ENCODE assay signal across 14 cellular contexts in the genomic region with DNA sequence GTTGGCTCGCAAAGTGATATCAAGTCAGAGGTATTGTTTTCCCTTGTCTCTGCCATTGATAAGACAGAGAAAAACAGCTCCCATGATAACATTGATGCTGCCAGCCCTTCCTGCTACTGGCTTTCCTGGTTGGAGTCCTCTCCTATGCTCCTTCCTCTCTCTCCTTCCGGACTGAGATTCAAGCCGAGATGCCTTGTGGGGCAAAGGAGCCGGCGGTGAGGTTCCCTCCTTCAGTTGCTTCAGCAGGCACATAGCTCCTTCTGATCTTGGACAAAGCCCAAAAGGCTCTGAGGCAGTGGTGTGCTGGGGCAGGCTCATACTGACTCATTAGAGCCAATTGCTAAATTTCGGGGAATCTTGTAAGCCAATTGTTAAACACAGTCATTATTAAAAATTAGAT. TPM values are rescaled to one million over a fixed set of nuclear protein-coding genes. Genes with fewer than 3 reads are reported as not detected.
DNase-seq lines count a peak whose midpoint lies in the region; ATAC-seq and TF ChIP-seq lines count a peak whose summit lies in the region.
"Had no signal": no experiment of that assay in that cellular context is flagged by ENCODE, and none has a peak within 500 bp of the region (broad histone marks: within the 10 kb centered on the region; RNA-seq: fewer than 3 reads in every experiment).

No MANE protein-coding gene starts in this region.

- H3K4me1 Mint-ChIP-seq in glutamatergic neuron (ENCODE audit: low read depth, unreplicated experiment): peaks cover 5% of the 10 kb centered on the region
- H3K4me1 Mint-ChIP-seq: activated CD4-positive, alpha-beta T cell treated with anti-CD3 and anti-CD28 coated beads for 36 hours had no signal

- DNase-seq in AG04450 (ENCODE audit: low read depth, low spot score): peak; percentile 62
- DNase-seq in LHCN-M2 (ENCODE audit: low read depth): peak; percentile 86
- DNase-seq in epithelial cell of prostate (ENCODE audit: low read depth, low spot score): peak; percentile 40
- DNase-seq in mucosa of descending colon: no peak
- no peak for DNase-seq in glutamatergic neuron
- no peak for DNase-seq in SJCRH30
- no peak for DNase-seq in dorsolateral prefrontal cortex
- DNase-seq: activated CD4-positive, alpha-beta T cell treated with anti-CD3 and anti-CD28 coated beads for 36 hours; heart right ventricle; NCI-H510A had no signal

- H3K4me3 Mint-ChIP-seq in glutamatergic neuron (ENCODE audit: unreplicated experiment): no peak overlapping the region
- H3K4me3 Mint-ChIP-seq: activated CD4-positive, alpha-beta T cell treated with anti-CD3 and anti-CD28 coated beads for 36 hours had no signal

- H3K36me3 ChIP-seq in mucosa of descending colon (ENCODE audit: low read depth) (no peaks in the 10 kb centered on the region), SJCRH30 (no peaks in the 10 kb centered on the region)
- H3K36me3 ChIP-seq: BLaER1 treated with 17β-estradiol and CSF1 and Interleukin-3, amounts not matched to agents 10 nM and 100 nM; heart right ventricle; uterus had no signal

- intact Hi-C loops in mucosa of descending colon (cut with DNase I, micrococcal nuclease): no loop called here
- intact Hi-C loops in dorsolateral prefrontal cortex (cut with DNase I): no loop called here

- POLR2A ChIA-PET in AG04450 (lab: Yijun Ruan, JAX): interaction anchor here (1.4 to 2.7 kb wide), 2 partner anchors 9 to 34 kb away, joined by 4 to 25 read pairs; partner anchors contain the start of gene ZCCHC24

- no peak overlapping the region for H3K27ac Mint-ChIP-seq in glutamatergic neuron (ENCODE audit: unreplicated experiment)
- H3K27ac Mint-ChIP-seq: activated CD4-positive, alpha-beta T cell treated with anti-CD3 and anti-CD28 coated beads for 36 hours; activated T-helper 2 cell treated with anti-CD3 and anti-CD28 coated beads, Interferon-gamma antibody, Interleukin-2, Interleukin-4, amounts not matched to agents 10 μg/mL and 5 μg/mL and 100 μg/mL, durations not matched to agents 14 hours and 24 hours and 36 hours had no signal

- no peaks in the 10 kb centered on the region for H3K9me3 Mint-ChIP-seq in glutamatergic neuron (ENCODE audit: unreplicated experiment)
- H3K9me3 Mint-ChIP-seq: activated T-helper 2 cell treated with anti-CD3 and anti-CD28 coated beads, Interferon-gamma antibody, Interleukin-2, Interleukin-4, amounts not matched to agents 10 μg/mL and 5 μg/mL and 100 μg/mL, durations not matched to agents 14 hours and 24 hours and 36 hours had no signal

- no peaks in the 10 kb centered on the region for H3K36me3 Mint-ChIP-seq in glutamatergic neuron (ENCODE audit: unreplicated experiment)

- no peaks in the 10 kb centered on the region for H3K9me3 ChIP-seq in AG04450 (ENCODE audit: control insufficient read depth, insufficient read depth, low read length)
- H3K9me3 ChIP-seq in mucosa of descending colon: no peaks in the 10 kb centered on the region
- H3K9me3 ChIP-seq in SJCRH30 (replicated peaks): no peaks in the 10 kb centered on the region
- H3K9me3 ChIP-seq: heart right ventricle, uterus had no signal

- H3K27me3 ChIP-seq in AG04450 (ENCODE audit: control insufficient read depth, insufficient read depth, low read length) (no peaks in the 10 kb centered on the region), SJCRH30 (no peaks in the 10 kb centered on the region), dorsolateral prefrontal cortex (no peaks in the 10 kb centered on the region)
- H3K27me3 ChIP-seq: BLaER1 treated with 17β-estradiol and CSF1 and Interleukin-3, amounts not matched to agents 10 nM and 100 nM; heart right ventricle; uterus had no signal

- CTCF ChIA-PET in AG04450 (lab: Charles Lee): interaction anchor here (0.7 to 3.9 kb wide), 5 partner anchors 10 to 79 kb away, joined by 3 to 22 read pairs (median 3); no protein-coding TSS in a partner anchor

- no peak overlapping the region for H3K27ac ChIP-seq in AG04450 (ENCODE audit: low read depth, low read length)
- H3K27ac ChIP-seq in epithelial cell of prostate: no peak overlapping the region
- no peak overlapping the region for H3K27ac ChIP-seq in SJCRH30
- H3K27ac ChIP-seq in dorsolateral prefrontal cortex: peak overlapping the region in 1 of 59 donors; percentile 46
- H3K27ac ChIP-seq: BLaER1 treated with 17β-estradiol and CSF1 and Interleukin-3, amounts not matched to agents 10 nM and 100 nM; heart right ventricle; uterus had no signal

- H3K4me1 ChIP-seq in mucosa of descending colon (ENCODE audit: low read depth) (no peaks in the 10 kb centered on the region), SJCRH30 (peaks cover 8% of the 10 kb centered on the region)
- H3K4me1 ChIP-seq: uterus had no signal

- ATAC-seq in mucosa of descending colon (peak; percentile 25), HG02981 (IDR thresholded peaks at IDR 0.05; ENCODE audit: unreplicated experiment) (no peak)
- ATAC-seq: activated CD4-positive, alpha-beta T cell treated with anti-CD3 and anti-CD28 coated beads for 36 hours had no signal

- peaks cover 2% of the 10 kb centered on the region for H3K27me3 Mint-ChIP-seq in glutamatergic neuron (ENCODE audit: unreplicated experiment)

- H3K4me3 ChIP-seq in AG04450 (ENCODE audit: low read depth, low read length) (no peak overlapping the region), mucosa of descending colon (no peak overlapping the region), SJCRH30 (no peak overlapping the region), dorsolateral prefrontal cortex (no peak overlapping the region)
- H3K4me3 ChIP-seq: BLaER1 treated with 17β-estradiol and CSF1 and Interleukin-3, amounts not matched to agents 10 nM and 100 nM; heart right ventricle; uterus had no signal

- TF ChIP-seq CTCF in AG04450 (IDR thresholded peaks at IDR 0.05; ENCODE audit: low read depth, low read length): no peak
- no peak for TF ChIP-seq CTCF in mucosa of descending colon (IDR thresholded peaks at IDR 0.05)
- TF ChIP-seq CTCF in glutamatergic neuron (IDR thresholded peaks at IDR 0.05; ENCODE audit: partially characterized antibody, unreplicated experiment): no peak
- TF ChIP-seq CTCF in dorsolateral prefrontal cortex (IDR thresholded peaks at IDR 0.05 in 54 of 56, conservative IDR thresholded peaks at IDR 0.05 in 2 of 56; ENCODE audit: low read depth in 1 of 56, partially characterized antibody in 56 of 56): no peak

RNA-seq across cellular contexts. Expression of gene ZCCHC24, which starts 8.8 kb away (rescaled TPM):
- polyA plus RNA-seq in AG04450 (2011; rRNA removed): 37.4 and 46.0 TPM in 2 replicates
- 53.8 and 66.8 TPM in 2 replicates for polyA minus RNA-seq in AG04450 (2011; rRNA and poly(A)+ RNA removed)
- 15.1 and 17.7 TPM in 2 replicates for total RNA-seq in LHCN-M2 (2014; rRNA removed)
- 8.5 TPM for polyA plus RNA-seq in LHCN-M2 (2012)
- 100 to 1,000 TPM in 1 of 3 donors, 10 to 100 TPM in 1, 1 to 10 TPM in 1; 5.6 to 125 (median 22.8) TPM for total RNA-seq in mucosa of descending colon
- 3.0 TPM for total RNA-seq in glutamatergic neuron (ENCODE audit: unreplicated experiment)
- total RNA-seq in SJCRH30 (2014; rRNA removed; shearing (Covaris generic)): 53.1 and 53.7 TPM in 2 replicates
- 100 to 1,000 TPM in 56 of 120 experiments, 10 to 100 TPM in 64; 46.7 to 245 (median 97.2) TPM for total RNA-seq in dorsolateral prefrontal cortex

RNA-seq across cellular contexts. Expression of gene EIF5AL1, which starts 58.1 kb away (rescaled TPM):
- polyA plus RNA-seq in AG04450 (2011; rRNA removed): 1.1 and 1.4 TPM in 2 replicates
- 0.23 and 0.61 TPM in 2 replicates for polyA minus RNA-seq in AG04450 (2011; rRNA and poly(A)+ RNA removed)
- total RNA-seq in LHCN-M2 (2014; rRNA removed) (0.45 and 0.63 TPM in 2 replicates), mucosa of descending colon (under 1 TPM; 0.09 to 0.87 (median 0.16) TPM), glutamatergic neuron (ENCODE audit: unreplicated experiment) (0.61 TPM), dorsolateral prefrontal cortex (1 to 10 TPM in 4 of 120 experiments, under 1 TPM in 73, not detected in 43; 0.11 to 1.1 (median 0.44) TPM)
- 1.00 TPM for polyA plus RNA-seq in LHCN-M2 (2012)
- total RNA-seq in SJCRH30 (2014; rRNA removed; shearing (Covaris generic)): 0.58 and 0.73 TPM in 2 replicates

Comparison
In these comparisons a context has a peak if more than half of its experiments do, and no peak if none do; other contexts are left out.
1. DNase-seq: peak in AG04450 (single experiment), LHCN-M2 (single experiment) and epithelial cell of prostate (single experiment); none in mucosa of descending colon (0 of 3), glutamatergic neuron (single experiment), SJCRH30 (0 of 2) and dorsolateral prefrontal cortex (0 of 10).